Comparison of ENCODE assay signal across 15 cellular contexts in the genomic region with DNA sequence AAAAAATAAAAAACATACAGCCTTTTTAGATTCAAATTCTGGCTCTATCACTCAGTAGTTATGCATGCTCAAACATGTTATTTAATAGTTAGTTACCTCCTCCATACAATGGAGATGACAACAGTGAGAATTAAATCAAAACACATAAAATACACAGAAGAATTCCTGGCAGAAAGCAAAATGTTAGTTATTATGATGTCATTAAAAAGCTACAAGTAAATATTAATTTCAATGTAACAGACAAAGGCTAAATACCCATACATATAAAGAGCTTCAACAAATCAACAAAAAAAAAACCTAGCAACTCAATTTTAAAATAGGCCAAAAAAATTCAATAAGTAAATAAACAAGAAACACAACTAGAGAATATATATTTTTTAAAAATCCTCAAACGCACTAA. TPM values are rescaled to one million over a fixed set of nuclear protein-coding genes. Genes with fewer than 3 reads are reported as not detected.
DNase-seq lines count a peak whose midpoint lies in the region; ATAC-seq and FAIRE-seq lines count a peak whose summit lies in the region.
"Had no signal": no experiment of that assay in that cellular context is flagged by ENCODE, and none has a peak within 500 bp of the region (broad histone marks: within the 10 kb centered on the region; RNA-seq: fewer than 3 reads in every experiment).

No MANE protein-coding gene starts in this region.

- intact Hi-C loops in activated T-helper 2 cell treated with anti-CD3 and anti-CD28 coated beads, Interferon-gamma antibody, Interleukin-2, Interleukin-4, amounts not matched to agents 10 μg/mL and 5 μg/mL and 100 μg/mL, durations not matched to agents 14 hours and 24 hours and 36 hours (cut with micrococcal nuclease), result loop anchor here (10.0 kb wide), 1 partner anchor 235 kb away; no protein-coding TSS in a partner anchor
- intact Hi-C loops in left cardiac atrium (cut with DNase I), result no loop called here

- H3K27ac Mint-ChIP-seq in naive thymus-derived CD8-positive, alpha-beta T cell, result peak overlapping the region in 6 of 10 donors; percentile 8 to 65 (median 52)
- no peak overlapping the region for H3K27ac Mint-ChIP-seq in activated T-helper 2 cell treated with anti-CD3 and anti-CD28 coated beads, Interferon-gamma antibody, Interleukin-2, Interleukin-4, amounts not matched to agents 10 μg/mL and 5 μg/mL and 100 μg/mL, durations not matched to agents 14 hours and 24 hours and 36 hours
- H3K27ac Mint-ChIP-seq: GM23338 had no signal

- peaks cover 0 to 20% (median 9%) of the 10 kb centered on the region in 9 donors for H3K9me3 Mint-ChIP-seq in naive thymus-derived CD8-positive, alpha-beta T cell
- H3K9me3 Mint-ChIP-seq in activated T-helper 2 cell treated with anti-CD3 and anti-CD28 coated beads, Interferon-gamma antibody, Interleukin-2, Interleukin-4, amounts not matched to agents 10 μg/mL and 5 μg/mL and 100 μg/mL, durations not matched to agents 14 hours and 24 hours and 36 hours, result peaks cover 12% of the 10 kb centered on the region

- H3K4me1 Mint-ChIP-seq in naive thymus-derived CD8-positive, alpha-beta T cell, result peaks cover 8 to 35% (median 24%) of the 10 kb centered on the region in 4 donors
- H3K4me1 Mint-ChIP-seq in activated T-helper 2 cell treated with anti-CD3 and anti-CD28 coated beads, Interferon-gamma antibody, Interleukin-2, Interleukin-4, amounts not matched to agents 10 μg/mL and 5 μg/mL and 100 μg/mL, durations not matched to agents 14 hours and 24 hours and 36 hours (ENCODE audit: low read depth), result peaks cover 18% of the 10 kb centered on the region

- DNase-seq in NCI-H1105 treated with DMSO at 0.1 percent for 48 hours (lab: John Stamatoyannopoulos, UW), result peak; percentile 28
- no peak for DNase-seq in NCI-H1105 (lab: John Stamatoyannopoulos, UW)
- DNase-seq in NCI-H69 (lab: John Stamatoyannopoulos, UW), result peak; percentile 26
- no peak for DNase-seq in naive thymus-derived CD8-positive, alpha-beta T cell
- DNase-seq in activated T-helper 2 cell treated with anti-CD3 and anti-CD28 coated beads, Interferon-gamma antibody, Interleukin-2, Interleukin-4, amounts not matched to agents 10 μg/mL and 5 μg/mL and 100 μg/mL, durations not matched to agents 14 hours and 24 hours and 36 hours (ENCODE audit: low spot score), result no peak
- DNase-seq in left cardiac atrium, result no peak
- DNase-seq: AML-193; Caco-2; CD8-positive, alpha-beta memory T cell; H7 had no signal

- H3K27me3 Mint-ChIP-seq in naive thymus-derived CD8-positive, alpha-beta T cell, result no peaks in the 10 kb centered on the region
- no peaks in the 10 kb centered on the region for H3K27me3 Mint-ChIP-seq in activated T-helper 2 cell treated with anti-CD3 and anti-CD28 coated beads, Interferon-gamma antibody, Interleukin-2, Interleukin-4, amounts not matched to agents 10 μg/mL and 5 μg/mL and 100 μg/mL, durations not matched to agents 14 hours and 24 hours and 36 hours (ENCODE audit: low read depth)
- H3K27me3 Mint-ChIP-seq: CD8-positive, alpha-beta memory T cell had no signal

- H3K4me3 Mint-ChIP-seq in naive thymus-derived CD8-positive, alpha-beta T cell, result no peak overlapping the region
- H3K4me3 Mint-ChIP-seq in activated T-helper 2 cell treated with anti-CD3 and anti-CD28 coated beads, Interferon-gamma antibody, Interleukin-2, Interleukin-4, amounts not matched to agents 10 μg/mL and 5 μg/mL and 100 μg/mL, durations not matched to agents 14 hours and 24 hours and 36 hours (ENCODE audit: low read depth), result no peak overlapping the region
- H3K4me3 Mint-ChIP-seq: CD8-positive, alpha-beta memory T cell; GM23338 had no signal

- POLR2A ChIA-PET in naive thymus-derived CD8-positive, alpha-beta T cell (lab: Charles Lee), result no interaction called here

- FAIRE-seq in endometrium (lab: Jason Lieb, UNC), result peak; percentile 76
- FAIRE-seq: GM12891 had no signal

- peaks cover 8 to 27% (median 19%) of the 10 kb centered on the region in 3 donors for H3K36me3 Mint-ChIP-seq in naive thymus-derived CD8-positive, alpha-beta T cell
- H3K36me3 Mint-ChIP-seq in activated T-helper 2 cell treated with anti-CD3 and anti-CD28 coated beads, Interferon-gamma antibody, Interleukin-2, Interleukin-4, amounts not matched to agents 10 μg/mL and 5 μg/mL and 100 μg/mL, durations not matched to agents 14 hours and 24 hours and 36 hours (ENCODE audit: low read depth), result peaks cover 25% of the 10 kb centered on the region

- ATAC-seq in naive thymus-derived CD8-positive, alpha-beta T cell, result no peak
- ATAC-seq in left cardiac atrium (no peak), HG03097 (IDR thresholded peaks at IDR 0.05; ENCODE audit: low FRiP score, unreplicated experiment) (no peak)
- ATAC-seq: GM23338 had no signal

RNA-seq across cellular contexts. Expression of gene PLN, which starts 21.4 kb away (rescaled TPM):
- not detected for total RNA-seq in naive thymus-derived CD8-positive, alpha-beta T cell
- polyA plus RNA-seq in naive thymus-derived CD8-positive, alpha-beta T cell, result under 1 TPM; 0.09 to 0.27 (median 0.15) TPM
- not detected in 2 replicates for total RNA-seq in activated T-helper 2 cell treated with anti-CD3 and anti-CD28 coated beads, Interferon-gamma antibody, Interleukin-2, Interleukin-4, amounts not matched to agents 10 μg/mL and 5 μg/mL and 100 μg/mL, durations not matched to agents 14 hours and 24 hours and 36 hours
- total RNA-seq in left cardiac atrium, result 1,000 to 10,000 TPM in 1 of 2 donors, 100 to 1,000 TPM in 1; 673 to 1,029 TPM
- total RNA-seq: Caco-2; CD8-positive, alpha-beta memory T cell; GM23338; H7; HT1080 had no signal

Comparison
In these comparisons a context has a peak if more than half of its experiments do, and no peak if none do; other contexts are left out.
1. DNase-seq: peak in NCI-H1105 treated with DMSO at 0.1 percent for 48 hours (single experiment) and NCI-H69 (single experiment); none in NCI-H1105 (single experiment), naive thymus-derived CD8-positive, alpha-beta T cell (0 of 10), activated T-helper 2 cell treated with anti-CD3 and anti-CD28 coated beads, Interferon-gamma antibody, Interleukin-2, Interleukin-4, amounts not matched to agents 10 μg/mL and 5 μg/mL and 100 μg/mL, durations not matched to agents 14 hours and 24 hours and 36 hours (single experiment) and left cardiac atrium (single experiment).
2. RNA of gene PLN, which starts 21.4 kb away (total RNA-seq): 673 to 1,029 TPM in left cardiac atrium; not detected in activated T-helper 2 cell treated with anti-CD3 and anti-CD28 coated beads, Interferon-gamma antibody, Interleukin-2, Interleukin-4, amounts not matched to agents 10 μg/mL and 5 μg/mL and 100 μg/mL, durations not matched to agents 14 hours and 24 hours and 36 hours and not detected in naive thymus-derived CD8-positive, alpha-beta T cell; every median in the first group is over 100 times any median in the second.